In genomic region chr10:28545967-28546644, GRCh38 we compare ENCODE assay signal across 13 cellular contexts. TPM values are rescaled to one million over a fixed set of nuclear protein-coding genes. Genes with fewer than 3 reads are reported as not detected.
DNase-seq lines count a peak whose midpoint lies in the region; ATAC-seq, FAIRE-seq and TF ChIP-seq lines count a peak whose summit lies in the region.
"Had no signal": no experiment of that assay in that cellular context is flagged by ENCODE, and none has a peak within 500 bp of the region (broad histone marks: within the 10 kb centered on the region; RNA-seq: fewer than 3 reads in every experiment).

No MANE protein-coding gene starts in this region.

- no peaks in the 10 kb centered on the region for H3K9me3 Mint-ChIP-seq in CD8-positive, alpha-beta T cell
- no peaks in the 10 kb centered on the region for H3K9me3 Mint-ChIP-seq in activated naive CD8-positive, alpha-beta T cell (ENCODE audit: low read depth)
- H3K9me3 Mint-ChIP-seq in MCF 10A (ENCODE audit: unreplicated experiment): no peaks in the 10 kb centered on the region
- H3K9me3 Mint-ChIP-seq: brain had no signal

- H3K4me3 Mint-ChIP-seq in CD8-positive, alpha-beta T cell: peak overlapping the region; percentile 5
- H3K4me3 Mint-ChIP-seq in activated naive CD8-positive, alpha-beta T cell: peak overlapping the region; percentile 40
- no peak overlapping the region for H3K4me3 Mint-ChIP-seq in MCF 10A (ENCODE audit: unreplicated experiment)

- POLR2A ChIA-PET in CD8-positive, alpha-beta T cell (lab: Charles Lee): interaction anchor here (1.0 to 1.3 kb wide), 3 partner anchors 11 to 18 kb away, joined by 3 to 4 read pairs (median 4); partner anchors contain the start of gene WAC
- POLR2A ChIA-PET in MCF 10A (lab: Yijun Ruan, JAX): interaction anchor here (0.7 to 2.0 kb wide), 4 partner anchors 9 to 124 kb away, joined by 3 to 7 read pairs (median 5); no protein-coding TSS in a partner anchor

- no peaks in the 10 kb centered on the region for H3K9me3 ChIP-seq in CD8-positive, alpha-beta T cell (ENCODE audit: low read length)
- H3K9me3 ChIP-seq in kidney (ENCODE audit: control insufficient read depth in 1 of 2, low read length in 2 of 2): no peaks in the 10 kb centered on the region
- H3K9me3 ChIP-seq: left ventricle myocardium inferior, transverse colon had no signal

- H3K27me3 ChIP-seq in CD8-positive, alpha-beta T cell (ENCODE audit: insufficient read depth, low read length): no peaks in the 10 kb centered on the region
- H3K27me3 ChIP-seq: transverse colon had no signal

- no peak overlapping the region for H3K9ac ChIP-seq in kidney (ENCODE audit: low read length in 2 of 2)

- peaks cover 79% of the 10 kb centered on the region for H3K4me1 Mint-ChIP-seq in CD8-positive, alpha-beta T cell (ENCODE audit: low read depth)
- H3K4me1 Mint-ChIP-seq in activated naive CD8-positive, alpha-beta T cell (ENCODE audit: low read depth): peaks cover 75% of the 10 kb centered on the region
- peaks cover 36% of the 10 kb centered on the region for H3K4me1 Mint-ChIP-seq in MCF 10A (ENCODE audit: insufficient read depth, unreplicated experiment)

- intact Hi-C loops in CD8-positive, alpha-beta T cell (cut with DNase I, micrococcal nuclease): loop anchor here in 1 of 2 experiments (5.0 kb wide), 1 partner anchor 114 kb away; no protein-coding TSS in a partner anchor
- intact Hi-C loops in kidney (cut with DNase I): no loop called here
- intact Hi-C loops in MCF 10A (cut with micrococcal nuclease): no loop called here

- H3K4me3 ChIP-seq in CD8-positive, alpha-beta T cell (ENCODE audit: low read depth, low read length): no peak overlapping the region
- no peak overlapping the region for H3K4me3 ChIP-seq in kidney (ENCODE audit: low read length in 2 of 2)
- H3K4me3 ChIP-seq: left ventricle myocardium inferior, transverse colon had no signal

- H3K27ac ChIP-seq in CD8-positive, alpha-beta T cell (ENCODE audit: low read depth, low read length): no peak overlapping the region
- H3K27ac ChIP-seq in kidney (ENCODE audit: low read depth in 2 of 2, low read length in 2 of 2): no peak overlapping the region
- H3K27ac ChIP-seq: left ventricle myocardium inferior, transverse colon had no signal

- no peak for DNase-seq in CD8-positive, alpha-beta T cell
- DNase-seq in amniotic stem cell (lab: John Stamatoyannopoulos, UW) (no peak), kidney (no peak), MCF 10A (ENCODE audit: unreplicated experiment) (no peak), GM19240 (ENCODE audit: insufficient read length, low spot score) (no peak)
- DNase-seq: left ventricle myocardium inferior, NCI-H2171 treated with DMSO at 0.1 percent for 48 hours, transverse colon had no signal

- peaks cover 24% of the 10 kb centered on the region for H3K36me3 ChIP-seq in CD8-positive, alpha-beta T cell (ENCODE audit: insufficient read depth, low read length)
- H3K36me3 ChIP-seq in kidney (ENCODE audit: control insufficient read depth in 1 of 2, insufficient read depth in 2 of 2, low read length in 2 of 2): peaks cover 7 to 29% of the 10 kb centered on the region in 2 donors

- TF ChIP-seq CTCF in CD8-positive, alpha-beta T cell (IDR thresholded peaks at IDR 0.05): no peak
- no peak for TF ChIP-seq CTCF in kidney (IDR thresholded peaks at IDR 0.05; ENCODE audit: borderline replicate concordance, extremely low read depth, insufficient read depth)
- TF ChIP-seq CTCF in MCF 10A (IDR thresholded peaks at IDR 0.05; ENCODE audit: unreplicated experiment): no peak

- H3K4me1 ChIP-seq in CD8-positive, alpha-beta T cell (ENCODE audit: insufficient read depth, low read length): peaks cover 49% of the 10 kb centered on the region
- H3K4me1 ChIP-seq in kidney (ENCODE audit: control insufficient read depth in 1 of 2, insufficient read depth in 1 of 2, low read depth in 1 of 2, low read length in 2 of 2): peaks cover 3 to 9% of the 10 kb centered on the region in 2 donors

- peaks cover 76% of the 10 kb centered on the region for H3K36me3 Mint-ChIP-seq in CD8-positive, alpha-beta T cell
- peaks cover 17% of the 10 kb centered on the region for H3K36me3 Mint-ChIP-seq in activated naive CD8-positive, alpha-beta T cell
- peaks cover 74% of the 10 kb centered on the region for H3K36me3 Mint-ChIP-seq in MCF 10A (ENCODE audit: insufficient read depth, unreplicated experiment)

- FAIRE-seq in kidney (lab: Jason Lieb, UNC): no peak

- CTCF ChIA-PET in CD8-positive, alpha-beta T cell (lab: Charles Lee): interaction anchor here (1.0 to 1.5 kb wide), 2 partner anchors 13 to 42 kb away, joined by 3 to 4 read pairs; no protein-coding TSS in a partner anchor
- CTCF ChIA-PET in MCF 10A (lab: Yijun Ruan, JAX): interaction anchor here (0.6 to 1.2 kb wide), 2 partner anchors 18 to 109 kb away, joined by 3 read pairs; no protein-coding TSS in a partner anchor

- H3K27ac Mint-ChIP-seq in CD8-positive, alpha-beta T cell: peak overlapping the region; percentile 2
- H3K27ac Mint-ChIP-seq in activated naive CD8-positive, alpha-beta T cell: peak overlapping the region; percentile 82
- no peak overlapping the region for H3K27ac Mint-ChIP-seq in MCF 10A (ENCODE audit: low read depth, unreplicated experiment)

- no peaks in the 10 kb centered on the region for H3K27me3 Mint-ChIP-seq in CD8-positive, alpha-beta T cell (ENCODE audit: low read depth)
- H3K27me3 Mint-ChIP-seq in activated naive CD8-positive, alpha-beta T cell: no peaks in the 10 kb centered on the region
- H3K27me3 Mint-ChIP-seq in MCF 10A (ENCODE audit: insufficient read depth, unreplicated experiment): no peaks in the 10 kb centered on the region
- H3K27me3 Mint-ChIP-seq: brain had no signal

- peak; percentile 49 for ATAC-seq in CD8-positive, alpha-beta T cell
- ATAC-seq in GM18907 (IDR thresholded peaks at IDR 0.05; ENCODE audit: unreplicated experiment) (peak; percentile 66), HG02870 (IDR thresholded peaks at IDR 0.05; ENCODE audit: unreplicated experiment) (peak; percentile 85)
- ATAC-seq: Right ventricle myocardium inferior had no signal

- BruUV-seq in MCF 10A (replicated peaks; lab: Mats Ljungman, UMichigan): no TSS peak

RNA-seq across cellular contexts. Expression of gene WAC, which starts 13.2 kb away (rescaled TPM):
- total RNA-seq in CD8-positive, alpha-beta T cell: 100 to 1,000 TPM; 195 to 200 TPM
- 107 TPM for total RNA-seq in kidney
- 33.4 TPM for polyA plus RNA-seq in kidney (ENCODE audit: insufficient read depth, low read depth, low replicate concordance)
- 151 and 155 TPM in 2 replicates for total RNA-seq in MCF 10A (2022)
